In genomic region chr7:8719102-8719501, GRCh38 we compare ENCODE assay signal across 15 cellular contexts.
"Had no signal": no experiment of that assay in that cellular context is flagged by ENCODE, and none has a peak within 500 bp of the region (broad histone marks: within the 10 kb centered on the region; RNA-seq: fewer than 3 reads in every experiment).

No MANE protein-coding gene starts in this region.

- ATAC-seq: activated naive CD8-positive, alpha-beta T cell treated with anti-CD3 and anti-CD28 coated beads, Interleukin-2, amount 50 U/mL, for 24 hours; foreskin keratinocyte; left lung; natural killer cell treated with Interleukin-12 subunit alpha and Interleukin-12 subunit beta and Interleukin-15 and Interleukin-18, amount 100 ng/mL, for 72 hours; psoas muscle; sciatic nerve; stimulated activated naive B cell treated with anti-CD40 and anti-IgM and Interleukin-4, amounts not matched to agents 10 μg/mL and 1 μg/mL and 100 μg/mL, for 72 hours; WTC11 had no signal

- DNase-seq: activated CD4-positive, alpha-beta T cell treated with anti-CD3 and anti-CD28 coated beads for 48 hours; activated naive CD4-positive, alpha-beta T cell treated with Interleukin-2 at 50 U/mL for 16 hours; activated naive CD8-positive, alpha-beta T cell treated with anti-CD3 and anti-CD28 coated beads, Interleukin-2, amount 50 U/mL, for 24 hours; colonic mucosa; foreskin keratinocyte; left lung; nucleus accumbens; psoas muscle; spleen; stimulated activated CD4-positive, alpha-beta T cell treated with anti-CD3 and anti-CD28 coated beads, Interleukin-1b, Interleukin-23, amount 100 ng/mL, for 48 hours; stimulated activated naive B cell treated with anti-CD40 and anti-IgM and Interleukin-4, amounts not matched to agents 10 μg/mL and 1 μg/mL and 100 μg/mL, for 72 hours; transverse colon had no signal
